12 cellular contexts compared by ENCODE assay signal in the genomic region with DNA sequence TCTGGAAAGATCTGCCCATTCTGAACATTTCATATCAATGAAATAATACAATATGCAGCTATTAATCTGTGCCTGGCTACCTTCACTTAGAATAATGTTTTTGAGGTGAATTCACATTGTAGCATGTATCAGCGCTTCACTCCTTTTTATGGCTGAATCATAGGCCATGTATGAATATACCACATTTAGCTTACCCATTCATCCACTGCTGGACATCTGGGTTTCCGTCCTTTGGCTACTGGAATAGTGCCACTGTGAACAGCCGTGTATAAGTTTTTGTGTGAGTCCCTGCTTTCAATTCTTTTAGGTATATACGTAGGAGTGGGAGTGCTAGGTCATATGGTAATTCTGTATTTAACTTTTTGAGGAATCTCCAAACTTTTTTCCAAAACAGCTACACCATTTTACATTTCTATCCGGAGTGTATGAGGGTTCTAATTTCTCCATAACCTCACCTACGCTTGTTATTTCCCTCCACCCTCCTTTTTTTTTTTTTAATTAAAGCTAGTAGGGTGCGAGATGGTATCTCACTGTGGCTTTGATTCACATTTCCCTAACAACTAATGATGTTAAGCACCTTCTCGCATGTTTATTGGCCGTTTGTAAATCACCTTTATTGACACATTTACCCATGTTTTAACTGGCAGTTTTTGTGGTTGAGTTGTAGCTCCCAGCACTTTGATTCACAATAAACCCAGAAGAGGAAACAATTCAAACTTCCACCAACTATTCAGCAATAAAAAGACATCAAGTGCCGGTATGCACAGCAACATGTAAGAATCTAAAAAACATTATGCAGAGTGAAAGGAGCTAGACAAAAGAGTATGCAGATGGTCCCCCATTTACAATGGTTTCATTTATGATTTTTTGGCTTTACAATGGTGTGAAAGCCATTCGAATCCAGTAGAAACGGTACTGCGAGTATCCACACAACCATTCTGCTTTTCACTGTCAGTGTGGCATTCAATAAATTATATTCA. TPM values are rescaled to one million over a fixed set of nuclear protein-coding genes. Genes with fewer than 3 reads are reported as not detected.
DNase-seq lines count a peak whose midpoint lies in the region; ATAC-seq and TF ChIP-seq lines count a peak whose summit lies in the region.
"Had no signal": no experiment of that assay in that cellular context is flagged by ENCODE, and none has a peak within 500 bp of the region (broad histone marks: within the 10 kb centered on the region; RNA-seq: fewer than 3 reads in every experiment).

No MANE protein-coding gene starts in this region.

- ATAC-seq in HG02798 (IDR thresholded peaks at IDR 0.05; ENCODE audit: poor library complexity, unreplicated experiment): peak; percentile 40
- peak; percentile 30 to 53 for ATAC-seq in activated naive CD4-positive, alpha-beta T cell treated with anti-CD3 and anti-CD28 coated beads, Interleukin-2, amount 50 U/mL, for 72 hours
- ATAC-seq in lung (ENCODE audit: insufficient read depth, low FRiP score): peak; percentile 42

- H3K9me3 ChIP-seq in BLaER1 (peaks cover 23% of the 10 kb centered on the region), lung (ENCODE audit: control insufficient read depth in 2 of 2, insufficient read depth in 1 of 2, low read length in 1 of 2) (no peaks in the 10 kb centered on the region)

- in situ Hi-C loops in GM13976 (cut with MboI; ENCODE audit: low sequenced_read_pairs, unreplicated experiment): no loop called here

- H3K4me3 ChIP-seq in BLaER1 (no peak overlapping the region), lung (no peak overlapping the region), coronary artery (no peak overlapping the region)

- peaks cover 96% of the 10 kb centered on the region for H4K20me1 ChIP-seq in BLaER1

- peaks cover 0 to 59% of the 10 kb centered on the region in 2 donors for H3K36me3 Mint-ChIP-seq in activated naive CD4-positive, alpha-beta T cell treated with anti-CD3 and anti-CD28 coated beads, Interleukin-2, amount 50 U/mL, for 72 hours

- H3K4me1 ChIP-seq in BLaER1 (peaks cover 61% of the 10 kb centered on the region), lung (ENCODE audit: control insufficient read depth in 2 of 2, insufficient read depth in 2 of 2, low read length in 2 of 2) (peaks cover 0 to 4% of the 10 kb centered on the region in 2 donors)

- peak overlapping the region; percentile 10 for H3K4me2 ChIP-seq in BLaER1

- no peaks in the 10 kb centered on the region for H3K9me3 Mint-ChIP-seq in activated naive CD4-positive, alpha-beta T cell treated with anti-CD3 and anti-CD28 coated beads, Interleukin-2, amount 50 U/mL, for 72 hours

- no peak for TF ChIP-seq CTCF in lung (IDR thresholded peaks at IDR 0.05; ENCODE audit: control extremely low read depth, extremely low read depth)
- TF ChIP-seq CTCF in GM13976 (IDR thresholded peaks at IDR 0.05; ENCODE audit: borderline replicate concordance, control extremely low read depth, extremely low read depth, insufficient read depth, missing control alignments): no peak
- no peak for TF ChIP-seq CTCF in coronary artery (IDR thresholded peaks at IDR 0.05)

- no peaks in the 10 kb centered on the region for H3K27me3 ChIP-seq in BLaER1
- H3K27me3 ChIP-seq in lung (ENCODE audit: control insufficient read depth, insufficient read depth): no peaks in the 10 kb centered on the region

- no peak overlapping the region for H3K9ac ChIP-seq in BLaER1

- peaks cover 49% of the 10 kb centered on the region for H3K36me3 ChIP-seq in BLaER1
- H3K36me3 ChIP-seq in lung (ENCODE audit: control insufficient read depth in 2 of 2, insufficient read depth in 2 of 2, low read length in 2 of 2): no peaks in the 10 kb centered on the region

- H3K27ac Mint-ChIP-seq in activated naive CD4-positive, alpha-beta T cell treated with anti-CD3 and anti-CD28 coated beads, Interleukin-2, amount 50 U/mL, for 72 hours: peak overlapping the region; percentile 34 to 45

- H3K27ac ChIP-seq in BLaER1 (no peak overlapping the region), lung (ENCODE audit: low read depth in 1 of 2, low read length in 1 of 2) (no peak overlapping the region), coronary artery (no peak overlapping the region)

- DNase-seq in activated naive CD4-positive, alpha-beta T cell treated with anti-CD3 and anti-CD28 coated beads, Interleukin-2, amount 50 U/mL, for 72 hours (ENCODE audit: low spot score in 2 of 2): no peak
- no peak for DNase-seq in lung (ENCODE audit: low spot score)
- no peak for DNase-seq in NCI-H2029 treated with DMSO at 0.1 percent for 48 hours (lab: John Stamatoyannopoulos, UW)
- DNase-seq in GM19238 (ENCODE audit: insufficient read length, low spot score): no peak
- no peak for DNase-seq in GM13976 (ENCODE audit: low spot score)
- no peak for DNase-seq in coronary artery (ENCODE audit: low spot score)
- DNase-seq: AML-193, left cardiac atrium, NCI-H1048, NCI-H748 treated with DMSO at 0.1 percent for 48 hours had no signal

- 71 to 75% methylated on average over 13 of the region's 13 CpGs for WGBS in lung, 2 donors

RNA-seq across cellular contexts. Expression of gene SEMA4D, which starts 8.1 kb away (rescaled TPM):
- 100 to 1,000 TPM; 211 to 278 TPM for total RNA-seq in activated naive CD4-positive, alpha-beta T cell treated with anti-CD3 and anti-CD28 coated beads, Interleukin-2, amount 50 U/mL, for 72 hours
- total RNA-seq in lung: 10 to 100 TPM; 26.2 to 61.5 TPM
- 10 to 100 TPM in 1 of 2 donors, 1 to 10 TPM in 1; 6.7 to 31.9 TPM for polyA plus RNA-seq in lung
